Comparison of ENCODE assay signal across 9 cellular contexts in the genomic region with DNA sequence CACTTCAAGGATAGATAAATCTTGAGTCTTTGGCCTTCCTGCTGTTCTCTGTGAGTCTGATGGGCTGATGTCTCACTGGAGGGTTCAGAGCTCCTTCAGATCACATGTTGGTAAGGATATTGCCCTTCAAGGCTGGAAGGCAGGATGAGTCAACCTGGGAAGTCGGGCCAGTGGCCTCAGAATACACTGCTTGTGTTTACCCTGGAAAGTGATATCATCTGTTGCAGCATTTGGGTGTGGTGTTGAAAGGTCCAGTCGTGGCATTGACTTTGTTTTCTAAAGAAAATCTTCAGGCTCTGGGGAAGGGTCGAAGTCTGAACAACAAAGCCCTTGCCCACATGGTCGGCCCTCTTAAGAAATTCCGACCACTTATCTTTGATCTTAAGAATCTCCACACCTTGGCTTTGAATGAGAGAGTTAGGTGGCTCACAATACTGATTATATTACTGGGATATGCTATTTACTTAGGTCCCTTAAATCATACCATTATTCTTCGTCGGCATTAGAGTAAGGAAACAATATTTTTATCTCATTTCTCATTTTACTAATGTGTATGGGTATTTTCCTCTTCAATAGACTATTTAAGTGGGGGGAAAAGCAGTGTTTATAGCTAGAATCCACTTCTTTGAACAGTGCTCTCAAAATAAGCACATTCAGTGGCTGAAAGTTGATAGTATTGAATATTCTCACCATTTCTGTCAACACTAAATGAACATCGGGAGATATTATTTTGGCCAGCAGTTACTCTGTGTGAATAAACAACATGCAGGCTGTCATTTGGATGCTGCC.
DNase-seq lines count a peak whose midpoint lies in the region; ATAC-seq and TF ChIP-seq lines count a peak whose summit lies in the region.
"Had no signal": no experiment of that assay in that cellular context is flagged by ENCODE, and none has a peak within 500 bp of the region (broad histone marks: within the 10 kb centered on the region; RNA-seq: fewer than 3 reads in every experiment).

No MANE protein-coding gene starts in this region.

- TF ChIP-seq CTCF in Calu3 (IDR thresholded peaks at IDR 0.05; ENCODE audit: unreplicated experiment) (no peak), Panc1 (IDR thresholded peaks at IDR 0.05) (no peak), fibroblast of mammary gland (conservative IDR thresholded peaks at IDR 0.05; ENCODE audit: control insufficient read depth, insufficient read depth, low read depth, low read length) (no peak)

- intact Hi-C loops in Calu3 (cut with micrococcal nuclease; ENCODE audit: unreplicated experiment) = no loop called here
- intact Hi-C loops in Panc1 (cut with micrococcal nuclease; ENCODE audit: unreplicated experiment) = no loop called here
- intact Hi-C loops in posterior vena cava (cut with DNase I) = loop anchor here in 1 of 2 donors (5.0 kb wide), 1 partner anchor 386 kb away; no protein-coding TSS in a partner anchor

- H3K36me3 Mint-ChIP-seq in Calu3 (ENCODE audit: insufficient read depth, unreplicated experiment) = no peaks in the 10 kb centered on the region
- no peaks in the 10 kb centered on the region for H3K36me3 Mint-ChIP-seq in activated naive CD8-positive, alpha-beta T cell treated with anti-CD3 and anti-CD28 coated beads for 36 hours

- CTCF ChIA-PET in Calu3 (lab: Charles Lee) (no interaction called here), Panc1 (lab: Charles Lee) (no interaction called here)

- H3K4me1 Mint-ChIP-seq in Calu3 (ENCODE audit: low read depth, unreplicated experiment) = peaks cover 5% of the 10 kb centered on the region
- H3K4me1 Mint-ChIP-seq in activated naive CD8-positive, alpha-beta T cell treated with anti-CD3 and anti-CD28 coated beads for 36 hours = no peaks in the 10 kb centered on the region

- in situ Hi-C loops in Panc1 (cut with HindIII; ENCODE audit: low pct_unique_long_range_greater_than_20kb, low sequenced_read_pairs) = no loop called here

- no peaks in the 10 kb centered on the region for H3K36me3 ChIP-seq in Panc1 (ENCODE audit: control insufficient read depth, insufficient read depth, low read length)

- peaks cover 2% of the 10 kb centered on the region for H3K9me3 Mint-ChIP-seq in Calu3 (ENCODE audit: low read depth, unreplicated experiment)
- H3K9me3 Mint-ChIP-seq in activated naive CD8-positive, alpha-beta T cell treated with anti-CD3 and anti-CD28 coated beads for 36 hours = peaks cover 1% of the 10 kb centered on the region

- peak; percentile 46 for DNase-seq in Calu3
- DNase-seq in Panc1 (ENCODE audit: low read depth, low spot score) = peak; percentile 87
- peak; percentile 99 for DNase-seq in fibroblast of mammary gland (ENCODE audit: low read depth)
- DNase-seq in posterior vena cava (ENCODE audit: low spot score) = peak; percentile 84
- DNase-seq in activated naive CD8-positive, alpha-beta T cell treated with anti-CD3 and anti-CD28 coated beads for 36 hours = no peak
- DNase-seq in pons (ENCODE audit: low spot score) = no peak
- no peak for DNase-seq in activated effector memory CD4-positive, alpha-beta T cell treated with Interleukin-2 at 50 U/mL for 16 hours
- DNase-seq: dorsolateral prefrontal cortex had no signal

- H3K9me3 ChIP-seq in Panc1 (ENCODE audit: control insufficient read depth, insufficient read depth, low read depth, low read length) = no peaks in the 10 kb centered on the region

- H3K27me3 Mint-ChIP-seq in Calu3 (ENCODE audit: unreplicated experiment) = no peaks in the 10 kb centered on the region
- peaks cover 30% of the 10 kb centered on the region for H3K27me3 Mint-ChIP-seq in activated naive CD8-positive, alpha-beta T cell treated with anti-CD3 and anti-CD28 coated beads for 36 hours

- H3K27ac Mint-ChIP-seq in Calu3 (ENCODE audit: unreplicated experiment) = no peak overlapping the region
- no peak overlapping the region for H3K27ac Mint-ChIP-seq in activated naive CD8-positive, alpha-beta T cell treated with anti-CD3 and anti-CD28 coated beads for 36 hours

- H3K27me3 ChIP-seq in Panc1 (ENCODE audit: control insufficient read depth, insufficient read depth, low read length) = no peaks in the 10 kb centered on the region

- POLR2A ChIA-PET in Panc1 (lab: Charles Lee) = no interaction called here

- ATAC-seq in Panc1 (peak; percentile 84), GM21367 (IDR thresholded peaks at IDR 0.05; ENCODE audit: unreplicated experiment) (no peak)

- no peak overlapping the region for H3K27ac ChIP-seq in Panc1 (ENCODE audit: low read length)
- H3K27ac ChIP-seq: dorsolateral prefrontal cortex had no signal

- no TSS peak for BruUV-seq in Calu3 (replicated peaks; lab: Mats Ljungman, UMichigan)
- BruUV-seq in Panc1 (replicated peaks; lab: Mats Ljungman, UMichigan) = no TSS peak

- H3K4me3 ChIP-seq in Panc1 (ENCODE audit: low read depth in 2 of 2, low read length in 2 of 2) = no peak overlapping the region
- no peak overlapping the region for H3K4me3 ChIP-seq in fibroblast of mammary gland (ENCODE audit: control insufficient read depth, low read depth, low read length)
- H3K4me3 ChIP-seq: dorsolateral prefrontal cortex had no signal

- H3K4me3 Mint-ChIP-seq in Calu3 (ENCODE audit: low read depth, unreplicated experiment) = no peak overlapping the region
- no peak overlapping the region for H3K4me3 Mint-ChIP-seq in activated naive CD8-positive, alpha-beta T cell treated with anti-CD3 and anti-CD28 coated beads for 36 hours

- H3K4me1 ChIP-seq in Panc1 (ENCODE audit: control insufficient read depth, insufficient read depth, low read length) = no peaks in the 10 kb centered on the region

Comparison
In these comparisons a context has a peak if more than half of its experiments do, and no peak if none do; other contexts are left out.
1. DNase-seq: peak in Calu3 (single experiment), Panc1 (single experiment), fibroblast of mammary gland (single experiment) and posterior vena cava (single experiment); none in activated naive CD8-positive, alpha-beta T cell treated with anti-CD3 and anti-CD28 coated beads for 36 hours (single experiment), pons (single experiment) and activated effector memory CD4-positive, alpha-beta T cell treated with Interleukin-2 at 50 U/mL for 16 hours (single experiment).